In the genomic region with DNA sequence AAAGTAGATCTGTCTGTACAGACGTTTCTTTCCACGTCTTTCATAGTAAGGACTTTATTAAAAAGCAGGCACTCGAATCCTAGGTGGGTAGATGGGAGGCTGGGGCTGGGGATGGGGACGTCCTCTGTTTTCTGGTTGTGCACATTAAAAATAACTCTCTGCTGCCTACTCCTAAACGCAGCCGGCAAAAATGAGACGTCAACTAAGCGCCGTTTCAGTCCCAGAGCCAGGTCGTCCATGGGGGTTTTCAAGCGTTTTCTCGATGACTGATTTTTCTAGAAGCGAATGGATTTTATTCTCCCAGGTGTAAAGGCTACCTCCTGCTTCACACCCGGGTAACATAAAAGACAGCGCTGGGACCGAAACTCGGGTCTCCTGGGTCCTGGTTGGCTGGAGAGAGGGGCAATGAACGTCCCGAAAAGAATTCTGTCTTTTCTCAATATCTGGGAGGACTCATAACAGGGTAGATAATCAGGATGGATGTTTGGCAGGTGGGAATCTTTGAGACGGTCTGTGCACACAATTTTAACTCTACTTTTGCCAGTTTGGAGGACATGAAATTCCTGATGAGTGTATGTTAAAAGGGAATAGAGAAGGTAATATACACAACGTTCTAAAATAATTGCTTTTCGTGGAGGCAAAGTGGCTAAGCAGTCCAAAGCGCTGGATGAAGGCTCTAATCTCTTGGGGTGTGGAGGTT, we compare ENCODE assay signal across 8 cellular contexts. TPM values are rescaled to one million over a fixed set of nuclear protein-coding genes. Genes with fewer than 3 reads are reported as not detected.
DNase-seq lines count a peak whose midpoint lies in the region; ATAC-seq, FAIRE-seq and TF ChIP-seq lines count a peak whose summit lies in the region.

No MANE protein-coding gene starts in this region.

- no peaks in the 10 kb centered on the region for H3K36me3 Mint-ChIP-seq in activated T-cell treated with anti-CD3 and anti-CD28 coated beads, Interleukin-2, amount 50 U/mL, for 72 hours (ENCODE audit: insufficient read depth in 2 of 2)

- H3K4me3 ChIP-seq in keratinocyte (ENCODE audit: control insufficient read depth in 2 of 3, extremely low read depth in 1 of 3, insufficient read depth in 2 of 3, low read depth in 1 of 3, low read length in 3 of 3), result peak overlapping the region; percentile 43 to 85 (median 80)
- no peak overlapping the region for H3K4me3 ChIP-seq in aorta (ENCODE audit: low read length in 2 of 2)

- WGBS in aorta, 2 donors, result 8% methylated on average over 23 of the region's 23 CpGs

- H3K36me3 ChIP-seq in keratinocyte (ENCODE audit: control insufficient read depth in 2 of 2, extremely low read depth in 1 of 2, insufficient read depth in 2 of 2, low read length in 2 of 2), result no peaks in the 10 kb centered on the region
- no peaks in the 10 kb centered on the region for H3K36me3 ChIP-seq in aorta (ENCODE audit: control insufficient read depth in 1 of 2, insufficient read depth in 2 of 2, low read length in 1 of 2)

- H3K4me3 Mint-ChIP-seq in activated T-cell treated with anti-CD3 and anti-CD28 coated beads, Interleukin-2, amount 50 U/mL, for 72 hours, result peak overlapping the region; percentile 90 to 91

- intact Hi-C loops in aorta (cut with DNase I), result no loop called here

- H3K9me3 Mint-ChIP-seq in activated T-cell treated with anti-CD3 and anti-CD28 coated beads, Interleukin-2, amount 50 U/mL, for 72 hours, result no peaks in the 10 kb centered on the region

- no peak for TF ChIP-seq CTCF in keratinocyte (optimal IDR thresholded peaks at IDR 0.05 in 1 of 3, IDR thresholded peaks at IDR 0.05 in 1 of 3, conservative IDR thresholded peaks at IDR 0.05 in 1 of 3; ENCODE audit: extremely low read depth in 1 of 3, insufficient read depth in 2 of 3, low read length in 3 of 3)

- no peaks in the 10 kb centered on the region for H3K79me2 ChIP-seq in keratinocyte (ENCODE audit: control insufficient read depth, insufficient read depth, low read length)

- H3K27ac Mint-ChIP-seq in activated T-cell treated with anti-CD3 and anti-CD28 coated beads, Interleukin-2, amount 50 U/mL, for 72 hours, result peak overlapping the region; percentile 64

- ATAC-seq in activated T-cell treated with anti-CD3 and anti-CD28 coated beads, Interleukin-2, amount 50 U/mL, for 72 hours (replicated peaks in 1 of 2), result peak; percentile 40 to 41
- ATAC-seq in aorta (ENCODE audit: low FRiP score) (peak; percentile 51), GM18861 (IDR thresholded peaks at IDR 0.05; ENCODE audit: unreplicated experiment) (no peak), HG03025 (IDR thresholded peaks at IDR 0.05; ENCODE audit: low FRiP score, unreplicated experiment) (no peak)

- H4K20me1 ChIP-seq in keratinocyte (ENCODE audit: control insufficient read depth, extremely low read depth, insufficient read depth, low read length), result no peaks in the 10 kb centered on the region

- DNase-seq in stimulated activated CD4-positive, alpha-beta T cell treated with anti-CD3 and anti-CD28 coated beads, Interleukin-1b, Interleukin-23, amount 100 ng/mL, for 48 hours, result peak; percentile 18
- DNase-seq in stimulated activated CD4-positive, alpha-beta T cell treated with anti-CD3 and anti-CD28 coated beads, Interleukin-4, amount 100 ng/mL, for 1 hour, result no peak
- DNase-seq in activated T-cell treated with anti-CD3 and anti-CD28 coated beads, Interleukin-2, amount 50 U/mL, for 72 hours, result peak in 1 of 2 donors; percentile 23
- DNase-seq in keratinocyte (ENCODE audit: low read depth, low spot score) (no peak), aorta (no peak), SW 1271 (lab: John Stamatoyannopoulos, UW) (no peak)

- peaks cover 4% of the 10 kb centered on the region for H3K4me1 ChIP-seq in keratinocyte (ENCODE audit: control insufficient read depth, extremely low read depth, insufficient read depth, low read length)
- no peaks in the 10 kb centered on the region for H3K4me1 ChIP-seq in aorta (ENCODE audit: control insufficient read depth in 1 of 2, insufficient read depth in 2 of 2, low read length in 2 of 2)

- H3K27ac ChIP-seq in keratinocyte (ENCODE audit: control insufficient read depth, insufficient read depth, low read length) (peak overlapping the region; percentile 77), aorta (ENCODE audit: low read depth in 1 of 2, low read length in 2 of 2) (no peak overlapping the region)

- peaks cover 30% of the 10 kb centered on the region for H3K4me1 Mint-ChIP-seq in activated T-cell treated with anti-CD3 and anti-CD28 coated beads, Interleukin-2, amount 50 U/mL, for 72 hours (ENCODE audit: low read depth)

- H3K9me1 ChIP-seq in keratinocyte (ENCODE audit: control insufficient read depth, extremely low read depth, insufficient read depth, low read length), result no peaks in the 10 kb centered on the region

- H3K9ac ChIP-seq in keratinocyte (ENCODE audit: control insufficient read depth, extremely low read depth, insufficient read depth, low read length), result peak overlapping the region; percentile 81

- H2AFZ ChIP-seq in keratinocyte (ENCODE audit: control insufficient read depth, low read length), result peak overlapping the region; percentile 93

- peak overlapping the region; percentile 93 for H3K4me2 ChIP-seq in keratinocyte (ENCODE audit: control insufficient read depth, extremely low read depth, insufficient read depth, low read depth, low read length)

- dilution Hi-C loops in keratinocyte (cut with MboI; ENCODE audit: extremely low pct_ligation_motif_present, low sequenced_read_pairs), result no loop called here

- H3K27me3 Mint-ChIP-seq in activated T-cell treated with anti-CD3 and anti-CD28 coated beads, Interleukin-2, amount 50 U/mL, for 72 hours (ENCODE audit: low read depth), result peaks cover 53% of the 10 kb centered on the region

- H3K9me3 ChIP-seq in keratinocyte (ENCODE audit: control insufficient read depth, low read depth, low read length) (no peaks in the 10 kb centered on the region), aorta (ENCODE audit: control insufficient read depth, low read length) (peaks cover 4% of the 10 kb centered on the region)

- H3K27me3 ChIP-seq in keratinocyte (ENCODE audit: control insufficient read depth, extremely low read depth, insufficient read depth, low read length) (no peaks in the 10 kb centered on the region), aorta (ENCODE audit: control insufficient read depth in 1 of 2, insufficient read depth in 2 of 2, low read length in 1 of 2) (peaks cover 0 to 2% of the 10 kb centered on the region in 2 donors)

- FAIRE-seq in keratinocyte (lab: Jason Lieb, UNC), result no peak

RNA-seq across cellular contexts. Expression of a gene that starts 25.3 kb away (rescaled TPM):
- not detected for total RNA-seq in activated T-cell treated with anti-CD3 and anti-CD28 coated beads, Interleukin-2, amount 50 U/mL, for 72 hours
- polyA plus RNA-seq in keratinocyte (not detected in 3 replicates), aorta (not detected)
- not detected for polyA plus RNA-seq in keratinocyte (2011; ENCODE audit: low read depth)
- polyA plus RNA-seq in keratinocyte (2011; cell fraction: cytosol; rRNA removed), result not detected in 2 replicates
- not detected in 2 replicates for polyA plus RNA-seq in keratinocyte (2011; cell fraction: nucleus; rRNA removed)
- polyA plus RNA-seq in keratinocyte (2012; ENCODE audit: low replicate concordance), result not detected in 2 replicates
- polyA minus RNA-seq in keratinocyte, result not detected in 3 replicates
- polyA minus RNA-seq in keratinocyte (2011; cell fraction: cytosol; rRNA and poly(A)+ RNA removed), result not detected
- not detected in 2 replicates for polyA minus RNA-seq in keratinocyte (2011; cell fraction: nucleus; rRNA and poly(A)+ RNA removed)
- not detected for total RNA-seq in aorta

RNA-seq across cellular contexts. Expression of a gene that starts 35.3 kb away (rescaled TPM):
- not detected for total RNA-seq in activated T-cell treated with anti-CD3 and anti-CD28 coated beads, Interleukin-2, amount 50 U/mL, for 72 hours
- polyA plus RNA-seq in keratinocyte (not detected in 3 replicates), aorta (not detected)
- polyA plus RNA-seq in keratinocyte (2011; ENCODE audit: low read depth), result not detected
- polyA plus RNA-seq in keratinocyte (2011; cell fraction: cytosol; rRNA removed), result not detected in 2 replicates
- not detected in 2 replicates for polyA plus RNA-seq in keratinocyte (2011; cell fraction: nucleus; rRNA removed)
- polyA plus RNA-seq in keratinocyte (2012; ENCODE audit: low replicate concordance), result not detected in 2 replicates
- polyA minus RNA-seq in keratinocyte, result not detected in 3 replicates
- polyA minus RNA-seq in keratinocyte (2011; cell fraction: cytosol; rRNA and poly(A)+ RNA removed), result not detected
- not detected in 2 replicates for polyA minus RNA-seq in keratinocyte (2011; cell fraction: nucleus; rRNA and poly(A)+ RNA removed)
- total RNA-seq in aorta, result not detected

RNA-seq across cellular contexts. Expression of a gene that starts 47.0 kb away (rescaled TPM):
- total RNA-seq in activated T-cell treated with anti-CD3 and anti-CD28 coated beads, Interleukin-2, amount 50 U/mL, for 72 hours, result 1 to 10 TPM; 2.5 to 4.3 TPM
- polyA plus RNA-seq in keratinocyte, result 1.2 to 2.1 TPM (median 1.8 TPM) in 3 replicates
- 0.47 TPM for polyA plus RNA-seq in keratinocyte (2011; ENCODE audit: low read depth)
- 0.22 and 0.75 TPM in 2 replicates for polyA plus RNA-seq in keratinocyte (2011; cell fraction: cytosol; rRNA removed)
- polyA plus RNA-seq in keratinocyte (2011; cell fraction: nucleus; rRNA removed), result 4.3 and 4.6 TPM in 2 replicates
- 0.18 and 1.3 TPM in 2 replicates for polyA plus RNA-seq in keratinocyte (2012; ENCODE audit: low replicate concordance)
- polyA minus RNA-seq in keratinocyte, result 0.85 to 6.2 TPM (median 2.4 TPM) in 3 replicates
- polyA minus RNA-seq in keratinocyte (2011; cell fraction: cytosol; rRNA and poly(A)+ RNA removed), result not detected
- 3.8 and 9.9 TPM in 2 replicates for polyA minus RNA-seq in keratinocyte (2011; cell fraction: nucleus; rRNA and poly(A)+ RNA removed)
- total RNA-seq in aorta, result 1 to 10 TPM; 2.9 to 4.5 TPM
- 1 to 10 TPM in 1 of 2 donors, under 1 TPM in 1; 0.82 to 1.5 TPM for polyA plus RNA-seq in aorta

Comparison
In these comparisons a context has a peak if more than half of its experiments do, and no peak if none do; other contexts are left out.
1. ATAC-seq: peak in activated T-cell treated with anti-CD3 and anti-CD28 coated beads, Interleukin-2, amount 50 U/mL, for 72 hours (2 of 2) and aorta (single experiment); none in GM18861 (single experiment) and HG03025 (single experiment).
2. H3K4me3 ChIP-seq: peak in keratinocyte (3 of 3); none in aorta (0 of 2).